Comparison of ENCODE assay signal across 16 cellular contexts in the genomic region with DNA sequence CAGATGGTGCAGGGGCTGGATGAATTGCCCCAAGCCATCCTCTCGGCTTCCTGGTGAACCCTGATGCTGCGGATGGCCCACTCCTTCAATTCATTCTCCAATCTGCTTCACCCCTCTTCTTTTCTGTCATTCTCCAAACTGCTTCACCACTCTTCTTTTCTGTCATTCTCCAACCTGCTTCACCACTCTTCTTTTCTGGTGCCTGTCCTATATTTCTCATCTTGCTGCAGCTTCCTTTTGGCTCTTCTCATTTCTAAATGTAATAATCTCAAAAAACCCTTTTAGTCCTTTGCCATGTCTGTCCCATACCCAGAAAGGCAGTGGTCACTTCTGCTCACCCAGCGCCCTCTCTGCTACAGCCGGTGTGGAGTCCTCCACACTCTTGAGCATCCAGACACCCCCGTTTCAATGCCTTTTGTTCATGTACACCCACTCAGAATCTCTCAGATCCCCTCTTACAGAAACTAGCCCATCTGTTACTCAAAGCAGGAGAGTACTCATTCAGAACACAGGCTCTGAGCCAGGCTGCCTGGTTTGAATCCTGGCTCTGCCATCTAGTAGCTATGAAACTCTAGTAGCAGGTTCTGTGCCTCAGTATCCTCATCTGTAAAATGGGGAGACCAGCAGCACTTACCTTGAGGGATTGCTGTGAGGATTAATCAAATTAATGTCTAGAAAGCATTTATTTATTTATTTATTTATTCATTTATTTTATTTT. TPM values are rescaled to one million over a fixed set of nuclear protein-coding genes. Genes with fewer than 3 reads are reported as not detected.
"Had no signal": no experiment of that assay in that cellular context is flagged by ENCODE, and none has a peak within 500 bp of the region (broad histone marks: within the 10 kb centered on the region; RNA-seq: fewer than 3 reads in every experiment).

No MANE protein-coding gene starts in this region.

- H3K4me2 ChIP-seq: smooth muscle cell had no signal

- H3K27ac ChIP-seq: esophagus muscularis mucosa, lower lobe of right lung, neutrophil, transverse colon, WERI-Rb-1 had no signal

- H3K9me3 ChIP-seq: esophagus muscularis mucosa, lower lobe of right lung, neutrophil, transverse colon had no signal

- ATAC-seq: lower lobe of right lung, right cardiac atrium, T-cell had no signal

- H3K4me3 ChIP-seq: esophagus muscularis mucosa, lower lobe of right lung, smooth muscle cell, transverse colon had no signal

- DNase-seq: activated CD4-positive, alpha-beta T cell treated with anti-CD3 and anti-CD28 coated beads for 4 hours; activated CD8-positive, alpha-beta memory T cell treated with anti-CD3 and anti-CD28 coated beads for 24 hours; activated effector memory CD4-positive, alpha-beta T cell treated with anti-CD3 and anti-CD28 coated beads, Interleukin-2, amount 50 U/mL, for 16 hours; immature natural killer cell; lower lobe of right lung; naive B cell; right cardiac atrium; T-cell; transverse colon; WERI-Rb-1 had no signal

- H3K27me3 Mint-ChIP-seq: central memory CD8-positive, alpha-beta T cell; dendritic cell treated with granulocyte-macrophage colony-stimulating factor and Interleukin-4, amounts not matched to agents 40 ng/mL and 50 ng/mL, for 4 days; naive B cell; T-cell had no signal

- H3K27me3 ChIP-seq: esophagus muscularis mucosa, neutrophil, transverse colon had no signal

- H3K4me1 Mint-ChIP-seq: central memory CD8-positive, alpha-beta T cell; immature natural killer cell had no signal

- H3K27ac Mint-ChIP-seq: dendritic cell treated with granulocyte-macrophage colony-stimulating factor and Interleukin-4, amounts not matched to agents 40 ng/mL and 50 ng/mL, for 4 days had no signal

- H3K9me3 Mint-ChIP-seq: central memory CD8-positive, alpha-beta T cell; dendritic cell treated with granulocyte-macrophage colony-stimulating factor and Interleukin-4, amounts not matched to agents 40 ng/mL and 50 ng/mL, for 4 days; immature natural killer cell; naive B cell; T-cell had no signal

- H3K4me1 ChIP-seq: lower lobe of right lung had no signal

- H3K4me3 Mint-ChIP-seq: central memory CD8-positive, alpha-beta T cell; dendritic cell treated with granulocyte-macrophage colony-stimulating factor and Interleukin-4, amounts not matched to agents 40 ng/mL and 50 ng/mL, for 4 days; immature natural killer cell; naive B cell; T-cell had no signal

RNA-seq across cellular contexts. Expression of a gene that starts 14.9 kb away (rescaled TPM):
- total RNA-seq: posterior vena cava, smooth muscle cell, transverse colon had no signal
